Comparison of ENCODE assay signal across 9 cellular contexts in genomic region chr2:126886201-126886905, GRCh38. TPM values are rescaled to one million over a fixed set of nuclear protein-coding genes. Genes with fewer than 3 reads are reported as not detected.
DNase-seq lines count a peak whose midpoint lies in the region; FAIRE-seq and TF ChIP-seq lines count a peak whose summit lies in the region.
"Had no signal": no experiment of that assay in that cellular context is flagged by ENCODE, and none has a peak within 500 bp of the region (broad histone marks: within the 10 kb centered on the region; RNA-seq: fewer than 3 reads in every experiment).

No MANE protein-coding gene starts in this region.

- H3K9ac ChIP-seq in astrocyte (ENCODE audit: low read length) (no peak overlapping the region), iPS-20b (ENCODE audit: low read depth, low read length) (no peak overlapping the region; the same call in 1 of the 2 replicates)

- no peaks in the 10 kb centered on the region for H3K36me3 ChIP-seq in astrocyte (ENCODE audit: insufficient read depth, low read length)
- no peaks in the 10 kb centered on the region for H3K36me3 ChIP-seq in iPS-20b (ENCODE audit: insufficient read depth, low read depth, low read length)

- H4K20me1 ChIP-seq in astrocyte (ENCODE audit: insufficient read depth, low read length) = no peaks in the 10 kb centered on the region

- H3K4me1 Mint-ChIP-seq in HFFc6 (ENCODE audit: low read depth) (0 out of 2 replicates have a peak, but pooled peaks cover 5% of the 10 kb centered on the region), astrocyte (ENCODE audit: low read depth, unreplicated experiment) (no peaks in the 10 kb centered on the region)

- no peaks in the 10 kb centered on the region for H3K79me2 ChIP-seq in astrocyte (ENCODE audit: insufficient read depth, low read length)

- DNase-seq in GM12892 (ENCODE audit: insufficient read length) = peak; percentile 76
- peak; percentile 20 for DNase-seq in HFFc6
- peak; percentile 54 for DNase-seq in NCI-H460 (ENCODE audit: extremely low read depth, low read depth)
- DNase-seq in astrocyte (ENCODE audit: low read depth) = no peak
- DNase-seq in SHP77 treated with DMSO at 0.1 percent for 48 hours (lab: John Stamatoyannopoulos, UW) = no peak
- no peak for DNase-seq in NCI-H69 (lab: John Stamatoyannopoulos, UW)

- TF ChIP-seq POLR2A in GM12892 (IDR thresholded peaks at IDR 0.05; ENCODE audit: low read depth, low read length) = no peak

- H3K27ac ChIP-seq in astrocyte (ENCODE audit: low read depth, low read length) (no peak overlapping the region), iPS-20b (ENCODE audit: low read length) (no peak overlapping the region), skin epidermis (no peak overlapping the region)

- H3K4me3 Mint-ChIP-seq in HFFc6 (peak overlapping the region; percentile 61; the same call in 1 of the 2 replicates), astrocyte (ENCODE audit: unreplicated experiment) (no peak overlapping the region)
- H3K4me3 Mint-ChIP-seq: central memory CD8-positive, alpha-beta T cell had no signal

- peak overlapping the region; percentile 69 for H2AFZ ChIP-seq in astrocyte (ENCODE audit: low read depth, low read length)

- H3K27me3 Mint-ChIP-seq in HFFc6 (ENCODE audit: insufficient read depth) = peaks cover 29% of the 10 kb centered on the region
- H3K27me3 Mint-ChIP-seq in astrocyte (ENCODE audit: low read depth, unreplicated experiment) = peaks cover 26% of the 10 kb centered on the region

- H3K4me3 ChIP-seq in astrocyte (ENCODE audit: insufficient read depth, low read depth, low read length) (no peak overlapping the region), iPS-20b (ENCODE audit: low read length) (peak overlapping the region; percentile 54; the same call in 1 of the 2 replicates), skin epidermis (peak overlapping the region in 4 of 7 experiments; percentile 8 to 25 (median 20))

- H3K9me3 Mint-ChIP-seq in HFFc6 = no peaks in the 10 kb centered on the region
- H3K9me3 Mint-ChIP-seq in astrocyte (ENCODE audit: unreplicated experiment) = no peaks in the 10 kb centered on the region
- H3K9me3 Mint-ChIP-seq: central memory CD8-positive, alpha-beta T cell had no signal

- peaks cover 6% of the 10 kb centered on the region for H3K4me1 ChIP-seq in astrocyte (ENCODE audit: insufficient read depth, low read length)
- no peaks in the 10 kb centered on the region for H3K4me1 ChIP-seq in iPS-20b (ENCODE audit: insufficient read depth, low read length)

- H3K27ac Mint-ChIP-seq in HFFc6 = no peak overlapping the region
- no peak overlapping the region for H3K27ac Mint-ChIP-seq in astrocyte (ENCODE audit: unreplicated experiment)

- no peaks in the 10 kb centered on the region for H3K36me3 Mint-ChIP-seq in HFFc6 (ENCODE audit: low read depth)
- H3K36me3 Mint-ChIP-seq in astrocyte (ENCODE audit: low read depth, unreplicated experiment) = no peaks in the 10 kb centered on the region

- no peaks in the 10 kb centered on the region for H3K9me3 ChIP-seq in astrocyte (ENCODE audit: insufficient read depth, low read depth, low read length)
- no peaks in the 10 kb centered on the region for H3K9me3 ChIP-seq in iPS-20b (ENCODE audit: insufficient read depth, low read depth, low read length)

- peak; percentile 83 for TF ChIP-seq CTCF in HFFc6 (IDR thresholded peaks at IDR 0.05)
- TF ChIP-seq CTCF in astrocyte (IDR thresholded peaks at IDR 0.05; ENCODE audit: insufficient read depth, low read depth, low read length) = peak; percentile 8

- H3K4me2 ChIP-seq in astrocyte (ENCODE audit: low read length) = peak overlapping the region; percentile 72

- FAIRE-seq in GM12892 (lab: Jason Lieb, UNC) (peak; percentile 71), astrocyte (lab: Jason Lieb, UNC) (no peak)

- H3K27me3 ChIP-seq in astrocyte (ENCODE audit: insufficient read depth, low read length) = peaks cover 2% of the 10 kb centered on the region
- peaks cover 28% of the 10 kb centered on the region for H3K27me3 ChIP-seq in iPS-20b (ENCODE audit: insufficient read depth, low read length)

RNA-seq across cellular contexts. Expression of gene TEX51, which starts 12.3 kb away (rescaled TPM):
- not detected for polyA plus RNA-seq in GM12892 (2012; ENCODE audit: missing spikeins)
- not detected for total RNA-seq in HFFc6 (2021; fragmentation: NEBNext Ultra II Directional; extraction: Animal tissue kit (Norgen Biotek cat#: 25700))
- total RNA-seq in NCI-H460 (2014; rRNA removed; shearing (Covaris generic)) = not detected in 2 replicates
- polyA plus RNA-seq in NCI-H460 (2014; cell fraction: nucleus; rRNA removed) = not detected in 2 replicates
- not detected in 2 replicates for total RNA-seq in astrocyte

Comparison
In these comparisons a context has a peak if more than half of its experiments do, and no peak if none do; other contexts are left out.
1. DNase-seq: peak in GM12892 (single experiment), HFFc6 (single experiment) and NCI-H460 (single experiment); none in astrocyte (single experiment), SHP77 treated with DMSO at 0.1 percent for 48 hours (single experiment) and NCI-H69 (single experiment).